Comparison of ENCODE assay signal across 1 cellular context in genomic region chr6:116884530-116884929, GRCh38.
TF ChIP-seq lines count a peak whose summit lies in the region.

No MANE protein-coding gene starts in this region.

TF ChIP-seq in HepG2, 621 proteins besides CTCF, POLR2A, EP300 and RAD21:
- no peak for TF ChIP-seq ZNF841 (CRISPR knock-in tag; IDR thresholded peaks at IDR 0.05; ENCODE audit: borderline replicate concordance)
- no peak for TF ChIP-seq ZNF572 (CRISPR knock-in tag; IDR thresholded peaks at IDR 0.05)
- TF ChIP-seq RORA (CRISPR knock-in tag; IDR thresholded peaks at IDR 0.05), result no peak
- no peak for TF ChIP-seq ZEB1 (IDR thresholded peaks at IDR 0.05; ENCODE audit: insufficient replicate concordance, low read depth)
- no peak for TF ChIP-seq NFYB (CRISPR knock-in tag; IDR thresholded peaks at IDR 0.05)
- TF ChIP-seq, protein P1, sequence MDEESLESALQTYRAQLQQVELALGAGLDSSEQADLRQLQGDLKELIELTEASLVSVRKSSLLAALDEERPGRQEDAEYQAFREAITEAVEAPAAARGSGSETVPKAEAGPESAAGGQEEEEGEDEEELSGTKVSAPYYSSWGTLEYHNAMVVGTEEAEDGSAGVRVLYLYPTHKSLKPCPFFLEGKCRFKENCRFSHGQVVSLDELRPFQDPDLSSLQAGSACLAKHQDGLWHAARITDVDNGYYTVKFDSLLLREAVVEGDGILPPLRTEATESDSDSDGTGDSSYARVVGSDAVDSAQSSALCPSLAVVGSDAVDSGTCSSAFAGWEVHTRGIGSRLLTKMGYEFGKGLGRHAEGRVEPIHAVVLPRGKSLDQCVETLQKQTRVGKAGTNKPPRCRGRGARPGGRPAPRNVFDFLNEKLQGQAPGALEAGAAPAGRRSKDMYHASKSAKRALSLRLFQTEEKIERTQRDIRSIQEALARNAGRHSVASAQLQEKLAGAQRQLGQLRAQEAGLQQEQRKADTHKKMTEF (CRISPR knock-in tag; IDR thresholded peaks at IDR 0.05), result no peak
- no peak for TF ChIP-seq ZSCAN31 (CRISPR knock-in tag; IDR thresholded peaks at IDR 0.05; ENCODE audit: low read depth)
- TF ChIP-seq ZNF234 (CRISPR knock-in tag; conservative IDR thresholded peaks at IDR 0.05), result no peak
- TF ChIP-seq EEA1 (CRISPR knock-in tag; IDR thresholded peaks at IDR 0.05; ENCODE audit: borderline replicate concordance), result no peak
- TF ChIP-seq SIX1 (CRISPR knock-in tag; IDR thresholded peaks at IDR 0.05; ENCODE audit: borderline replicate concordance), result no peak
- TF ChIP-seq ZNF280D (CRISPR knock-in tag; IDR thresholded peaks at IDR 0.05), result no peak
- TF ChIP-seq TFE3 (CRISPR knock-in tag; IDR thresholded peaks at IDR 0.05), result no peak
- TF ChIP-seq ARNT2 (CRISPR knock-in tag; IDR thresholded peaks at IDR 0.05; ENCODE audit: low read depth), result no peak
- no peak for TF ChIP-seq GMEB1 (CRISPR knock-in tag; IDR thresholded peaks at IDR 0.05; ENCODE audit: borderline replicate concordance)
- TF ChIP-seq WIZ (CRISPR knock-in tag; IDR thresholded peaks at IDR 0.05), result no peak
- TF ChIP-seq HNRNPUL1 (IDR thresholded peaks at IDR 0.05; ENCODE audit: low read depth, low read length), result no peak
TF ChIP-seq in HepG2: peak in this region for 0.
